Comparison of ENCODE assay signal across 1 cellular context in the genomic region with DNA sequence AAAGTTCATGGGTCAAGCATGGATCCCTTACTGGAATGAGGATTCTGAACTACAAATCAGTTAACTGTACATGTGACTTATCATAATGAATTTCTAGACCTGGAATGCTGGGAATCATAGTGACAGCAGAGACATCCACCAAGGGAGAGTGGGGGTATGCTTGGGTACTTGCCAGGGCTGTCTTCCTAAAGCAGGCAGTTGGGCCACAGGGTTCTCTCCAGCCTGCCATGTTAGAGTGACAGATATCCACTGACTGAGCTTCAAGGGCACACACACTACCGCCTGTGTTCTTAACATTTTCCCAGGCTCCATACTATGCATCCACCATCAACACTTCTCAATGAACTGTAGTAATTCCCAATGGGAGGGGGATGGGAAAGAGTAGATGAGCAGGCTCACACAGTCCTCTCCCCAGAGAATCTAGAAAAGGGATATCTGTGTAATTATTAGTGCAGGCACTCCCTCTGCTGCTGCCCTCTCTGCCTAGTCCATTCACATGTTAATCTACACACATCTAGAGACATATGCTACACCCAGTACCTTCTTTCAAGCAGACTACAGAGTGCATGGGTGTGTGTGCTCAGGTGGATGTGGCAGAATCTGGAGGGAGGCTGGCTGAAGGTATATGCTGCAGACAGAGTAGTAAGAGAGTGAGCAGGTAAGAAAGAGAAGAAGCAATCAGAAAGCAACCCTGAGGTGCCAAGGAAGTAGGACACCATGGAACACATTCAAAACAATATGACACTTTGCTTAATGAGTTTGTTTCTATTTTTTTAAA.
TF ChIP-seq lines count a peak whose summit lies in the region.

No MANE protein-coding gene starts in this region.

TF ChIP-seq in WTC11, 78 proteins besides CTCF, POLR2A, EP300 and RAD21 (continued from another document):
- TF ChIP-seq HMGXB4 (CRISPR knock-in tag; IDR thresholded peaks at IDR 0.05) (no peak), MXD4 (CRISPR knock-in tag; IDR thresholded peaks at IDR 0.05; ENCODE audit: borderline replicate concordance) (no peak), ZNF317 (CRISPR knock-in tag; IDR thresholded peaks at IDR 0.05; ENCODE audit: borderline replicate concordance, low read depth) (no peak), ZNF423 (CRISPR knock-in tag; IDR thresholded peaks at IDR 0.05) (no peak), ZNF396 (CRISPR knock-in tag; IDR thresholded peaks at IDR 0.05; ENCODE audit: borderline replicate concordance) (no peak), MLX (CRISPR knock-in tag; IDR thresholded peaks at IDR 0.05) (no peak), ETV6 (CRISPR knock-in tag; IDR thresholded peaks at IDR 0.05) (no peak), AR (CRISPR knock-in tag; IDR thresholded peaks at IDR 0.05) (no peak), PRRX2 (CRISPR knock-in tag; IDR thresholded peaks at IDR 0.05) (no peak), ESRRA (CRISPR knock-in tag; IDR thresholded peaks at IDR 0.05; ENCODE audit: borderline replicate concordance) (no peak), TEAD1 (CRISPR knock-in tag; IDR thresholded peaks at IDR 0.05) (no peak)
- TF ChIP-seq, protein P1, sequence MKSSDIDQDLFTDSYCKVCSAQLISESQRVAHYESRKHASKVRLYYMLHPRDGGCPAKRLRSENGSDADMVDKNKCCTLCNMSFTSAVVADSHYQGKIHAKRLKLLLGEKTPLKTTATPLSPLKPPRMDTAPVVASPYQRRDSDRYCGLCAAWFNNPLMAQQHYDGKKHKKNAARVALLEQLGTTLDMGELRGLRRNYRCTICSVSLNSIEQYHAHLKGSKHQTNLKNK (CRISPR knock-in tag; IDR thresholded peaks at IDR 0.05), result no peak
- TF ChIP-seq, protein P2, sequence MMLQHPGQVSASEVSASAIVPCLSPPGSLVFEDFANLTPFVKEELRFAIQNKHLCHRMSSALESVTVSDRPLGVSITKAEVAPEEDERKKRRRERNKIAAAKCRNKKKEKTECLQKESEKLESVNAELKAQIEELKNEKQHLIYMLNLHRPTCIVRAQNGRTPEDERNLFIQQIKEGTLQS (CRISPR knock-in tag; conservative IDR thresholded peaks at IDR 0.05), result no peak
- TF ChIP-seq, protein P3, sequence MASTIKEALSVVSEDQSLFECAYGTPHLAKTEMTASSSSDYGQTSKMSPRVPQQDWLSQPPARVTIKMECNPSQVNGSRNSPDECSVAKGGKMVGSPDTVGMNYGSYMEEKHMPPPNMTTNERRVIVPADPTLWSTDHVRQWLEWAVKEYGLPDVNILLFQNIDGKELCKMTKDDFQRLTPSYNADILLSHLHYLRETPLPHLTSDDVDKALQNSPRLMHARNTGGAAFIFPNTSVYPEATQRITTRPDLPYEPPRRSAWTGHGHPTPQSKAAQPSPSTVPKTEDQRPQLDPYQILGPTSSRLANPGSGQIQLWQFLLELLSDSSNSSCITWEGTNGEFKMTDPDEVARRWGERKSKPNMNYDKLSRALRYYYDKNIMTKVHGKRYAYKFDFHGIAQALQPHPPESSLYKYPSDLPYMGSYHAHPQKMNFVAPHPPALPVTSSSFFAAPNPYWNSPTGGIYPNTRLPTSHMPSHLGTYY (CRISPR knock-in tag; IDR thresholded peaks at IDR 0.05), result no peak
